Comparison of ENCODE assay signal across 12 cellular contexts in the genomic region with DNA sequence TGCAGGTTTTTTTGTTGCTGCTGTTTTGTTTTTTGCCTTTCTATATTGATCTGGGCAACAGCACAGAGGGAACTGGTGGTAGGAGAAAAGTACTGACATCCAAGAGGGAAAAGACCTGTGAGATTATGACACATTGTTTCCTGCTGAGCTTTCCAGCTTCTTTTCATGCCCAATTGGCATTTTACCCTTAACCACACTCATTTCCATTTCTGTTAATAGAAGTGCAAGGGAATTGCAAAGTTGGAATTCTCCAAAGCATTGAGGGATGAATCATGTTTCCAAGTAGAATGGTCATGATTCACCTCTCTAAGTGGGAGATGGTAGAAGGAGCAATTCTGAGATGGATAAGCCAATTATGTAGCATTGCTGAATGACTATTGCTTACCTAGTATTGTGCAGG.
DNase-seq lines count a peak whose midpoint lies in the region; ATAC-seq, FAIRE-seq and TF ChIP-seq lines count a peak whose summit lies in the region.
"Had no signal": no experiment of that assay in that cellular context is flagged by ENCODE, and none has a peak within 500 bp of the region (broad histone marks: within the 10 kb centered on the region; RNA-seq: fewer than 3 reads in every experiment).

No MANE protein-coding gene starts in this region.

- POLR2A ChIA-PET in AG04449 (lab: Yijun Ruan, JAX) = no interaction called here

- no peaks in the 10 kb centered on the region for H3K4me1 ChIP-seq in colonic mucosa
- H3K4me1 ChIP-seq: esophagus squamous epithelium had no signal

- H3K9ac ChIP-seq in colonic mucosa (ENCODE audit: low read depth in 2 of 2, low read length in 2 of 2) = no peak overlapping the region
- H3K9ac ChIP-seq: BLaER1 treated with 17β-estradiol and CSF1 and Interleukin-3, amounts not matched to agents 10 nM and 100 nM had no signal

- TF ChIP-seq CTCF in AG04449 (IDR thresholded peaks at IDR 0.05; ENCODE audit: insufficient read depth, low read length, missing control alignments) = no peak
- no peak for TF ChIP-seq CTCF in brain microvascular endothelial cell (IDR thresholded peaks at IDR 0.05; ENCODE audit: low read depth, low read length, missing control alignments)
- TF ChIP-seq CTCF in colonic mucosa (IDR thresholded peaks at IDR 0.05) = no peak
- TF ChIP-seq CTCF in dorsolateral prefrontal cortex (IDR thresholded peaks at IDR 0.05 in 54 of 56, conservative IDR thresholded peaks at IDR 0.05 in 2 of 56; ENCODE audit: low read depth in 1 of 56, partially characterized antibody in 56 of 56) = no peak

- FAIRE-seq in HTR-8/SVneo (lab: Jason Lieb, UNC) = peak; percentile 68
- FAIRE-seq: GM12878 had no signal

- H3K36me3 ChIP-seq in brain microvascular endothelial cell (replicated peaks) (no peaks in the 10 kb centered on the region), colonic mucosa (no peaks in the 10 kb centered on the region)
- H3K36me3 ChIP-seq: BLaER1 treated with 17β-estradiol and CSF1 and Interleukin-3, amounts not matched to agents 10 nM and 100 nM; esophagus squamous epithelium had no signal

- H3K9me3 ChIP-seq in colonic mucosa = no peaks in the 10 kb centered on the region
- H3K9me3 ChIP-seq: BLaER1 treated with 17β-estradiol and CSF1 and Interleukin-3, amounts not matched to agents 10 nM and 100 nM; esophagus squamous epithelium had no signal

- in situ Hi-C loops in brain microvascular endothelial cell (cut with HindIII; ENCODE audit: low pct_ligation_motif_present, low sequenced_read_pairs) = no loop called here

- H3K4me3 ChIP-seq in AG04449 (ENCODE audit: low read depth, low read length) (no peak overlapping the region), brain microvascular endothelial cell (ENCODE audit: low read depth, low read length) (no peak overlapping the region), colonic mucosa (no peak overlapping the region), dorsolateral prefrontal cortex (no peak overlapping the region)
- H3K4me3 ChIP-seq: BLaER1 treated with 17β-estradiol and CSF1 and Interleukin-3, amounts not matched to agents 10 nM and 100 nM; esophagus squamous epithelium; GM12878 had no signal

- DNase-seq in AG04449 (ENCODE audit: low read depth, low spot score) (peak; percentile 87), HTR-8/SVneo (ENCODE audit: insufficient read length, low spot score) (peak; percentile 81), brain microvascular endothelial cell (peak; percentile 4), kidney glomerular epithelial cell (lab: John Stamatoyannopoulos, UW) (peak; percentile 98), colonic mucosa (no peak), dorsolateral prefrontal cortex (no peak), DMS153 treated with DMSO at 0.1 percent for 48 hours (lab: John Stamatoyannopoulos, UW; ENCODE audit: unreplicated experiment) (no peak)
- DNase-seq: esophagus squamous epithelium, NCI-H748 treated with DMSO at 0.1 percent for 48 hours had no signal

- CTCF ChIA-PET in AG04449 (lab: Yijun Ruan, JAX) = interaction anchor here (4.3 kb wide), 1 partner anchor 10 kb away, joined by 26 read pairs; no protein-coding TSS in a partner anchor

- intact Hi-C loops in colonic mucosa (cut with DNase I) (no loop called here), dorsolateral prefrontal cortex (cut with DNase I) (no loop called here)

- no peak overlapping the region for H3K27ac ChIP-seq in brain microvascular endothelial cell
- H3K27ac ChIP-seq in colonic mucosa = no peak overlapping the region
- H3K27ac ChIP-seq in dorsolateral prefrontal cortex = peak overlapping the region in 3 of 59 donors; percentile 21 to 29 (median 23)
- H3K27ac ChIP-seq: esophagus squamous epithelium had no signal

- ATAC-seq in HG03159 (IDR thresholded peaks at IDR 0.05; ENCODE audit: unreplicated experiment) = no peak
- ATAC-seq: GM12878 had no signal

- H3K27me3 ChIP-seq in brain microvascular endothelial cell (replicated peaks) (no peaks in the 10 kb centered on the region), colonic mucosa (no peaks in the 10 kb centered on the region), dorsolateral prefrontal cortex (no peaks in the 10 kb centered on the region)
- H3K27me3 ChIP-seq: BLaER1 treated with 17β-estradiol and CSF1 and Interleukin-3, amounts not matched to agents 10 nM and 100 nM; esophagus squamous epithelium had no signal

Comparison
In these comparisons a context has a peak if more than half of its experiments do, and no peak if none do; other contexts are left out.
1. DNase-seq: peak in AG04449 (single experiment), HTR-8/SVneo (single experiment), brain microvascular endothelial cell (single experiment) and kidney glomerular epithelial cell (single experiment); none in colonic mucosa (single experiment), dorsolateral prefrontal cortex (0 of 10) and DMS153 treated with DMSO at 0.1 percent for 48 hours (single experiment).